ENCODE assay signal across 1 cellular context in the genomic region with DNA sequence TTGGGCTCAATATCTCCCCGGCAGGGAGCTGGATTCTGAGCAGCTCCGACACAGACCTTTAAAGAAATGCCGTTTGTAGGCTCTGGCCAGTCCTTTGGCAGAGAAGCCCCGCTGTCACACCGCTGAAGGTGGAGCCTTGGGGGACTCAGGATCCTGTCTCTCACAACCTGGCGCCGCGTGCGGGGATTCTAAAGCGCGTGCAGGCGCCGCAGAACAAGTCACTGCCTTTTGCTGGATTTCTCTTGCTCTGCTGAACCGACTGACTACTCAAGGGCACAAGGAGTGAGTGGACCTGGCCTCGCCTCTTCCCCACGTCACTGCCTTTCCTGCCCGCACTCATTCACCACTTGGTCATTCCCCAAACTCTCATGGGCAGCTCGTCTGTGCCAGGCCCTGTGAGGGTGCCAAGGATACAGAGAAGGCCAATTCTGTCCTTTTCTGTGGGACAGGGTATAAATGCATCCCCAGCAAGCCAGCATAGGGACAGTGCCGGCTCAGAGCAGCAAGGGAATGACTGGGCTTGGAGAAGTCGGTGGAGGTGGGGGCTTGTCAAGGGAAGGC.
TF ChIP-seq lines count a peak whose summit lies in the region.

No MANE protein-coding gene starts in this region.

TF ChIP-seq in HepG2, 621 proteins besides CTCF, POLR2A, EP300 and RAD21:
- no peak for TF ChIP-seq ZNF703 (CRISPR knock-in tag; IDR thresholded peaks at IDR 0.05; ENCODE audit: borderline replicate concordance)
- TF ChIP-seq ZNF589 (CRISPR knock-in tag; conservative IDR thresholded peaks at IDR 0.05): no peak
- TF ChIP-seq ZNF263 (CRISPR knock-in tag; IDR thresholded peaks at IDR 0.05): no peak
- TF ChIP-seq FOSL2 (CRISPR knock-in tag; IDR thresholded peaks at IDR 0.05): no peak
- TF ChIP-seq ZNF101 (CRISPR knock-in tag; IDR thresholded peaks at IDR 0.05; ENCODE audit: borderline replicate concordance, low read depth): no peak
- no peak for TF ChIP-seq ZKSCAN5 (CRISPR knock-in tag; IDR thresholded peaks at IDR 0.05)
- TF ChIP-seq ZNF326 (CRISPR knock-in tag; IDR thresholded peaks at IDR 0.05; ENCODE audit: borderline replicate concordance): no peak
- no peak for TF ChIP-seq GTF3A (CRISPR knock-in tag; conservative IDR thresholded peaks at IDR 0.05)
- TF ChIP-seq, protein P1, sequence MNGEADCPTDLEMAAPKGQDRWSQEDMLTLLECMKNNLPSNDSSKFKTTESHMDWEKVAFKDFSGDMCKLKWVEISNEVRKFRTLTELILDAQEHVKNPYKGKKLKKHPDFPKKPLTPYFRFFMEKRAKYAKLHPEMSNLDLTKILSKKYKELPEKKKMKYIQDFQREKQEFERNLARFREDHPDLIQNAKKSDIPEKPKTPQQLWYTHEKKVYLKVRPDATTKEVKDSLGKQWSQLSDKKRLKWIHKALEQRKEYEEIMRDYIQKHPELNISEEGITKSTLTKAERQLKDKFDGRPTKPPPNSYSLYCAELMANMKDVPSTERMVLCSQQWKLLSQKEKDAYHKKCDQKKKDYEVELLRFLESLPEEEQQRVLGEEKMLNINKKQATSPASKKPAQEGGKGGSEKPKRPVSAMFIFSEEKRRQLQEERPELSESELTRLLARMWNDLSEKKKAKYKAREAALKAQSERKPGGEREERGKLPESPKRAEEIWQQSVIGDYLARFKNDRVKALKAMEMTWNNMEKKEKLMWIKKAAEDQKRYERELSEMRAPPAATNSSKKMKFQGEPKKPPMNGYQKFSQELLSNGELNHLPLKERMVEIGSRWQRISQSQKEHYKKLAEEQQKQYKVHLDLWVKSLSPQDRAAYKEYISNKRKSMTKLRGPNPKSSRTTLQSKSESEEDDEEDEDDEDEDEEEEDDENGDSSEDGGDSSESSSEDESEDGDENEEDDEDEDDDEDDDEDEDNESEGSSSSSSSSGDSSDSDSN (CRISPR knock-in tag; IDR thresholded peaks at IDR 0.05): no peak
- TF ChIP-seq, protein P2, sequence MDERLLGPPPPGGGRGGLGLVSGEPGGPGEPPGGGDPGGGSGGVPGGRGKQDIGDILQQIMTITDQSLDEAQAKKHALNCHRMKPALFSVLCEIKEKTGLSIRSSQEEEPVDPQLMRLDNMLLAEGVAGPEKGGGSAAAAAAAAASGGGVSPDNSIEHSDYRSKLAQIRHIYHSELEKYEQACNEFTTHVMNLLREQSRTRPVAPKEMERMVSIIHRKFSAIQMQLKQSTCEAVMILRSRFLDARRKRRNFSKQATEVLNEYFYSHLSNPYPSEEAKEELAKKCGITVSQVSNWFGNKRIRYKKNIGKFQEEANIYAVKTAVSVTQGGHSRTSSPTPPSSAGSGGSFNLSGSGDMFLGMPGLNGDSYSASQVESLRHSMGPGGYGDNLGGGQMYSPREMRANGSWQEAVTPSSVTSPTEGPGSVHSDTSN (CRISPR knock-in tag; IDR thresholded peaks at IDR 0.05): no peak
- TF ChIP-seq, protein P3, sequence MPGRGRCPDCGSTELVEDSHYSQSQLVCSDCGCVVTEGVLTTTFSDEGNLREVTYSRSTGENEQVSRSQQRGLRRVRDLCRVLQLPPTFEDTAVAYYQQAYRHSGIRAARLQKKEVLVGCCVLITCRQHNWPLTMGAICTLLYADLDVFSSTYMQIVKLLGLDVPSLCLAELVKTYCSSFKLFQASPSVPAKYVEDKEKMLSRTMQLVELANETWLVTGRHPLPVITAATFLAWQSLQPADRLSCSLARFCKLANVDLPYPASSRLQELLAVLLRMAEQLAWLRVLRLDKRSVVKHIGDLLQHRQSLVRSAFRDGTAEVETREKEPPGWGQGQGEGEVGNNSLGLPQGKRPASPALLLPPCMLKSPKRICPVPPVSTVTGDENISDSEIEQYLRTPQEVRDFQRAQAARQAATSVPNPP (CRISPR knock-in tag; IDR thresholded peaks at IDR 0.05): no peak
- TF ChIP-seq, protein P4, sequence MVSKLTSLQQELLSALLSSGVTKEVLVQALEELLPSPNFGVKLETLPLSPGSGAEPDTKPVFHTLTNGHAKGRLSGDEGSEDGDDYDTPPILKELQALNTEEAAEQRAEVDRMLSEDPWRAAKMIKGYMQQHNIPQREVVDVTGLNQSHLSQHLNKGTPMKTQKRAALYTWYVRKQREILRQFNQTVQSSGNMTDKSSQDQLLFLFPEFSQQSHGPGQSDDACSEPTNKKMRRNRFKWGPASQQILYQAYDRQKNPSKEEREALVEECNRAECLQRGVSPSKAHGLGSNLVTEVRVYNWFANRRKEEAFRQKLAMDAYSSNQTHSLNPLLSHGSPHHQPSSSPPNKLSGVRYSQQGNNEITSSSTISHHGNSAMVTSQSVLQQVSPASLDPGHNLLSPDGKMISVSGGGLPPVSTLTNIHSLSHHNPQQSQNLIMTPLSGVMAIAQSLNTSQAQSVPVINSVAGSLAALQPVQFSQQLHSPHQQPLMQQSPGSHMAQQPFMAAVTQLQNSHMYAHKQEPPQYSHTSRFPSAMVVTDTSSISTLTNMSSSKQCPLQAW (CRISPR knock-in tag; IDR thresholded peaks at IDR 0.05): no peak
- TF ChIP-seq ZNF549 (CRISPR knock-in tag; IDR thresholded peaks at IDR 0.05): no peak
- TF ChIP-seq, protein P5, sequence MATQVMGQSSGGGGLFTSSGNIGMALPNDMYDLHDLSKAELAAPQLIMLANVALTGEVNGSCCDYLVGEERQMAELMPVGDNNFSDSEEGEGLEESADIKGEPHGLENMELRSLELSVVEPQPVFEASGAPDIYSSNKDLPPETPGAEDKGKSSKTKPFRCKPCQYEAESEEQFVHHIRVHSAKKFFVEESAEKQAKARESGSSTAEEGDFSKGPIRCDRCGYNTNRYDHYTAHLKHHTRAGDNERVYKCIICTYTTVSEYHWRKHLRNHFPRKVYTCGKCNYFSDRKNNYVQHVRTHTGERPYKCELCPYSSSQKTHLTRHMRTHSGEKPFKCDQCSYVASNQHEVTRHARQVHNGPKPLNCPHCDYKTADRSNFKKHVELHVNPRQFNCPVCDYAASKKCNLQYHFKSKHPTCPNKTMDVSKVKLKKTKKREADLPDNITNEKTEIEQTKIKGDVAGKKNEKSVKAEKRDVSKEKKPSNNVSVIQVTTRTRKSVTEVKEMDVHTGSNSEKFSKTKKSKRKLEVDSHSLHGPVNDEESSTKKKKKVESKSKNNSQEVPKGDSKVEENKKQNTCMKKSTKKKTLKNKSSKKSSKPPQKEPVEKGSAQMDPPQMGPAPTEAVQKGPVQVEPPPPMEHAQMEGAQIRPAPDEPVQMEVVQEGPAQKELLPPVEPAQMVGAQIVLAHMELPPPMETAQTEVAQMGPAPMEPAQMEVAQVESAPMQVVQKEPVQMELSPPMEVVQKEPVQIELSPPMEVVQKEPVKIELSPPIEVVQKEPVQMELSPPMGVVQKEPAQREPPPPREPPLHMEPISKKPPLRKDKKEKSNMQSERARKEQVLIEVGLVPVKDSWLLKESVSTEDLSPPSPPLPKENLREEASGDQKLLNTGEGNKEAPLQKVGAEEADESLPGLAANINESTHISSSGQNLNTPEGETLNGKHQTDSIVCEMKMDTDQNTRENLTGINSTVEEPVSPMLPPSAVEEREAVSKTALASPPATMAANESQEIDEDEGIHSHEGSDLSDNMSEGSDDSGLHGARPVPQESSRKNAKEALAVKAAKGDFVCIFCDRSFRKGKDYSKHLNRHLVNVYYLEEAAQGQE (IDR thresholded peaks at IDR 0.05; ENCODE audit: borderline replicate concordance in 1 of 2, low read depth in 1 of 2, low read length in 2 of 2): no peak
- TF ChIP-seq, protein P6, sequence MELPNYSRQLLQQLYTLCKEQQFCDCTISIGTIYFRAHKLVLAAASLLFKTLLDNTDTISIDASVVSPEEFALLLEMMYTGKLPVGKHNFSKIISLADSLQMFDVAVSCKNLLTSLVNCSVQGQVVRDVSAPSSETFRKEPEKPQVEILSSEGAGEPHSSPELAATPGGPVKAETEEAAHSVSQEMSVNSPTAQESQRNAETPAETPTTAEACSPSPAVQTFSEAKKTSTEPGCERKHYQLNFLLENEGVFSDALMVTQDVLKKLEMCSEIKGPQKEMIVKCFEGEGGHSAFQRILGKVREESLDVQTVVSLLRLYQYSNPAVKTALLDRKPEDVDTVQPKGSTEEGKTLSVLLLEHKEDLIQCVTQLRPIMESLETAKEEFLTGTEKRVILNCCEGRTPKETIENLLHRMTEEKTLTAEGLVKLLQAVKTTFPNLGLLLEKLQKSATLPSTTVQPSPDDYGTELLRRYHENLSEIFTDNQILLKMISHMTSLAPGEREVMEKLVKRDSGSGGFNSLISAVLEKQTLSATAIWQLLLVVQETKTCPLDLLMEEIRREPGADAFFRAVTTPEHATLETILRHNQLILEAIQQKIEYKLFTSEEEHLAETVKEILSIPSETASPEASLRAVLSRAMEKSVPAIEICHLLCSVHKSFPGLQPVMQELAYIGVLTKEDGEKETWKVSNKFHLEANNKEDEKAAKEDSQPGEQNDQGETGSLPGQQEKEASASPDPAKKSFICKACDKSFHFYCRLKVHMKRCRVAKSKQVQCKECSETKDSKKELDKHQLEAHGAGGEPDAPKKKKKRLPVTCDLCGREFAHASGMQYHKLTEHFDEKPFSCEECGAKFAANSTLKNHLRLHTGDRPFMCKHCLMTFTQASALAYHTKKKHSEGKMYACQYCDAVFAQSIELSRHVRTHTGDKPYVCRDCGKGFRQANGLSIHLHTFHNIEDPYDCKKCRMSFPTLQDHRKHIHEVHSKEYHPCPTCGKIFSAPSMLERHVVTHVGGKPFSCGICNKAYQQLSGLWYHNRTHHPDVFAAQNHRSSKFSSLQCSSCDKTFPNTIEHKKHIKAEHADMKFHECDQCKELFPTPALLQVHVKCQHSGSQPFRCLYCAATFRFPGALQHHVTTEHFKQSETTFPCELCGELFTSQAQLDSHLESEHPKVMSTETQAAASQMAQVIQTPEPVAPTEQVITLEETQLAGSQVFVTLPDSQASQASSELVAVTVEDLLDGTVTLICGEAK (IDR thresholded peaks at IDR 0.05): no peak
- TF ChIP-seq, protein P6 (CRISPR knock-in tag; IDR thresholded peaks at IDR 0.05): no peak
- no peak for TF ChIP-seq KLF16 (CRISPR knock-in tag; IDR thresholded peaks at IDR 0.05)
- no peak for TF ChIP-seq ZNF7 (CRISPR knock-in tag; IDR thresholded peaks at IDR 0.05)
- TF ChIP-seq ZNF382 (CRISPR knock-in tag; IDR thresholded peaks at IDR 0.05; ENCODE audit: borderline replicate concordance): no peak
- no peak for TF ChIP-seq LCORL (IDR thresholded peaks at IDR 0.05)
- TF ChIP-seq LCORL (CRISPR knock-in tag; IDR thresholded peaks at IDR 0.05): no peak
